ENCODE assay signal across 11 cellular contexts in the genomic region with DNA sequence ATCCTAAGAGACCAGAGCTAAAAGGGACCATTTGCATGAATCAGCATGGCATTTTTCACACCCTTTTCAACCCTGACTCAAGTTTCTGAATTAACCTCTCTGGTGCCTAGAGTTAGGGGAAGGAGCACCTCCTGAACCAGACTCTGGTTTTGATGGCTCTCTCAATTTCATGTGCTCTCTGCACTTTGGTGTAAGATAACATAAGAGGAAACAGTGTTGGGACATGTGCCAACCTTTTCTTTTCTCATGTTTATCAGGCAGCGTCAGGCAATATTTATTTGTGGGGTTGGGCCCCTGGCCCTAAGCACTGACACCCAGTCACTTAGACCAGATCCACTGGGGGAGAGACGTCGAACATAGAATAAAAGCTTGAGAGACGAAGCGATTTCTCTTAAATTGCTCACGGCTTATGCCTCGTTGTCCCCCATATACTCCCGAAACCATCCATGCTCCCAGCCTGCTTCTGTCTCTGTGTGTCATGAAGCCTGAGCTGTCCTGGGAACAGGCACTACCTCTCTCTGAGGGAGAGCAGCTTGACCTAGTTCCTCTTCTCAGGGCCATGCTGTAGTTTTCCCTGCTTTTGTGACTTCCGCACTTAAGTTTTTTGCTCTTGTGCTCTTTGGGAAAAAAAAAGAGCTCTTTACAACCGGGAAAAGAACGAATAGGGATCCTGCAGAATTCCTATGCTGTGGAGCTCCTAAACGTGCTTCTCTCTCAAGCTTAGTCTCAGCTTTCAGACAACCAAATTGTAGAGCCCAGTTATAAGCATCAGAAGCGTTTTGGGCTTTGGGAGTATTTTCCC.
DNase-seq lines count a peak whose midpoint lies in the region; ATAC-seq and TF ChIP-seq lines count a peak whose summit lies in the region.
"Had no signal": no experiment of that assay in that cellular context is flagged by ENCODE, and none has a peak within 500 bp of the region (broad histone marks: within the 10 kb centered on the region; RNA-seq: fewer than 3 reads in every experiment).

No MANE protein-coding gene starts in this region.

- intact Hi-C loops in posterior vena cava (cut with DNase I) = no loop called here

- H3K9me3 ChIP-seq in mucosa of stomach (ENCODE audit: control insufficient read depth, low read length) = no peaks in the 10 kb centered on the region

- H3K9ac ChIP-seq in mucosa of stomach (ENCODE audit: low read length) = peak overlapping the region; percentile 8

- H3K4me1 ChIP-seq in mucosa of stomach (ENCODE audit: control insufficient read depth, insufficient read depth, low read length) = peaks cover 28% of the 10 kb centered on the region

- peak; percentile 27 for ATAC-seq in GM21786 (IDR thresholded peaks at IDR 0.05; ENCODE audit: unreplicated experiment)
- ATAC-seq in HG03175 (IDR thresholded peaks at IDR 0.05; ENCODE audit: unreplicated experiment) = no peak

- no peaks in the 10 kb centered on the region for H3K36me3 ChIP-seq in mucosa of stomach (ENCODE audit: control insufficient read depth, insufficient read depth, low read length)

- H3K4me3 ChIP-seq in GM12864 (ENCODE audit: low read depth, low read length) = peak overlapping the region; percentile 9; the same call in 1 of the 2 replicates
- no peak overlapping the region for H3K4me3 ChIP-seq in cardiac fibroblast (replicated peaks in 1 of 2; ENCODE audit: low read depth in 2 of 2, low read length in 2 of 2)
- H3K4me3 ChIP-seq in mucosa of stomach (ENCODE audit: low read length) = no peak overlapping the region

- DNase-seq in GM12864 (ENCODE audit: low read depth) (no peak), cardiac fibroblast (ENCODE audit: low read depth in 2 of 2) (peak; percentile 13 to 45), epidermal melanocyte (ENCODE audit: insufficient read length, low spot score) (no peak), posterior vena cava (ENCODE audit: low spot score) (no peak), AML-193 (lab: John Stamatoyannopoulos, UW) (no peak)
- DNase-seq: NCI-H526 treated with DMSO at 0.1 percent for 48 hours, posterior cingulate gyrus, SIG-M5 had no signal

- no peak for TF ChIP-seq CTCF in GM12864 (IDR thresholded peaks at IDR 0.05; ENCODE audit: low read depth, low read length, missing control alignments)
- no peak for TF ChIP-seq CTCF in cardiac fibroblast (IDR thresholded peaks at IDR 0.05; ENCODE audit: low read depth, low read length)

- H3K27me3 ChIP-seq in mucosa of stomach (ENCODE audit: control insufficient read depth, insufficient read depth, low read length) = no peaks in the 10 kb centered on the region

Comparison
In these comparisons a context has a peak if more than half of its experiments do, and no peak if none do; other contexts are left out.
1. DNase-seq: peak in cardiac fibroblast (2 of 2); none in GM12864 (single experiment), epidermal melanocyte (single experiment), posterior vena cava (single experiment) and AML-193 (0 of 2).